ENCODE assay signal across 1 cellular context in genomic region chr2:118936286-118936685, GRCh38.
TF ChIP-seq lines count a peak whose summit lies in the region.

No MANE protein-coding gene starts in this region.

TF ChIP-seq in HepG2, 621 proteins besides CTCF, POLR2A, EP300 and RAD21 (continued from another document):
- TF ChIP-seq ARID5B (CRISPR knock-in tag; IDR thresholded peaks at IDR 0.05) (no peak), MEIS2 (CRISPR knock-in tag; IDR thresholded peaks at IDR 0.05) (no peak), HMG20A (CRISPR knock-in tag; IDR thresholded peaks at IDR 0.05; ENCODE audit: borderline replicate concordance) (no peak), CREB3 (CRISPR knock-in tag; IDR thresholded peaks at IDR 0.05) (no peak), ZNF274 (CRISPR knock-in tag; IDR thresholded peaks at IDR 0.05) (no peak), ISX (CRISPR knock-in tag; conservative IDR thresholded peaks at IDR 0.05) (no peak), HOXA9 (CRISPR knock-in tag; IDR thresholded peaks at IDR 0.05; ENCODE audit: borderline replicate concordance) (no peak), MLX (CRISPR knock-in tag; IDR thresholded peaks at IDR 0.05) (no peak), SAP130 (CRISPR knock-in tag; IDR thresholded peaks at IDR 0.05; ENCODE audit: low read depth) (no peak), GPBP1L1 (CRISPR knock-in tag; IDR thresholded peaks at IDR 0.05) (no peak), ZNF777 (CRISPR knock-in tag; IDR thresholded peaks at IDR 0.05) (no peak), MAFK (conservative IDR thresholded peaks at IDR 0.05 in 1 of 2, IDR thresholded peaks at IDR 0.05 in 1 of 2; ENCODE audit: low read length in 2 of 2) (no peak), AKNA (CRISPR knock-in tag; IDR thresholded peaks at IDR 0.05; ENCODE audit: borderline replicate concordance) (no peak), PRDM10 (CRISPR knock-in tag; IDR thresholded peaks at IDR 0.05; ENCODE audit: low read depth) (no peak), ZNF121 (CRISPR knock-in tag; IDR thresholded peaks at IDR 0.05) (no peak)
